ENCODE assay signal across 1 cellular context in the genomic region with DNA sequence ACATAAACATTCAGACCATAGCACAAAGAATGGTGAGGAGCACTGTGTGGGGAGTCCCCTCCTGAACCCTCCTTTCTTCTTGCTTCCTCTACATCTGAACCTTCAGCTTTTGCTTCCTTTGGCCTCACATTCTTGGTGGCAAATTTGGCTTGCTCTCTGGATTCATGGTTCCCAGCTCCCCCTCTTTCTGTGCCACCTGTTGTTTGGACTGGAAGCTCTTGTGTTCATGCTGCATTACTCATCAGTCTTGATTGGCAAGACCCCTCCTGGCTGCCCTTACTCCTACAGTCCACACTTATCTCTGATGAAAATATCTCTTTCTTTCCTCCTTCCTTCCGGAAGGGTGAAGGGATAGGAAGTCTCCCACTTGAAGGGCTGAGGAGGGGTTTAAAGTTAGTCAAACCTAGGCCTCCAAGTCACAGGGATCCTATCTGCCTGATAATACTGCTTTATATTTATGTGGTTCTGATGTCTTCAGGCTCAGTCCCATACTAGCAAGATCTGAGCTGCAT.
TF ChIP-seq lines count a peak whose summit lies in the region.

No MANE protein-coding gene starts in this region.

TF ChIP-seq in K562, 482 proteins besides CTCF, POLR2A, EP300 and RAD21 (continued from another document and continues in another):
- TF ChIP-seq CHD2 (IDR thresholded peaks at IDR 0.05; ENCODE audit: low read depth, low read length), result no peak
- TF ChIP-seq SRSF1 (IDR thresholded peaks at IDR 0.05; ENCODE audit: low read depth, low read length), result no peak
- TF ChIP-seq SMARCE1 (IDR thresholded peaks at IDR 0.05), result peak; percentile 74; the same call in 1 of the 2 replicates
- peak; percentile 60 for TF ChIP-seq ZNF766 (CRISPR knock-in tag; conservative IDR thresholded peaks at IDR 0.05)
- TF ChIP-seq HIVEP1 (CRISPR knock-in tag; IDR thresholded peaks at IDR 0.05), result peak; percentile 86
- TF ChIP-seq ZNF583 (CRISPR knock-in tag; IDR thresholded peaks at IDR 0.05), result 0 out of 2 replicates have a peak, but pooled peaks have one; percentile 55
- no peak; the same call in 1 of the 2 replicates for TF ChIP-seq MTA1 (IDR thresholded peaks at IDR 0.05; ENCODE audit: borderline replicate concordance)
- peak; percentile 95 for TF ChIP-seq ETV5 (CRISPR knock-in tag; IDR thresholded peaks at IDR 0.05; ENCODE audit: low read depth)
- peak; percentile 91 for TF ChIP-seq JUND (IDR thresholded peaks at IDR 0.05; ENCODE audit: borderline replicate concordance, low read depth, low read length)
- TF ChIP-seq JUND (tag; IDR thresholded peaks at IDR 0.05; ENCODE audit: borderline replicate concordance, low read depth, low read length), result peak; percentile 86; the same call in 2 of the 3 replicates
- no peak for TF ChIP-seq ZNF398 (CRISPR knock-in tag; IDR thresholded peaks at IDR 0.05)
- TF ChIP-seq, protein P1, sequence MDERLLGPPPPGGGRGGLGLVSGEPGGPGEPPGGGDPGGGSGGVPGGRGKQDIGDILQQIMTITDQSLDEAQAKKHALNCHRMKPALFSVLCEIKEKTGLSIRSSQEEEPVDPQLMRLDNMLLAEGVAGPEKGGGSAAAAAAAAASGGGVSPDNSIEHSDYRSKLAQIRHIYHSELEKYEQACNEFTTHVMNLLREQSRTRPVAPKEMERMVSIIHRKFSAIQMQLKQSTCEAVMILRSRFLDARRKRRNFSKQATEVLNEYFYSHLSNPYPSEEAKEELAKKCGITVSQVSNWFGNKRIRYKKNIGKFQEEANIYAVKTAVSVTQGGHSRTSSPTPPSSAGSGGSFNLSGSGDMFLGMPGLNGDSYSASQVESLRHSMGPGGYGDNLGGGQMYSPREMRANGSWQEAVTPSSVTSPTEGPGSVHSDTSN (CRISPR knock-in tag; IDR thresholded peaks at IDR 0.05; ENCODE audit: low read depth), result no peak
- TF ChIP-seq, protein P1 (tag; conservative IDR thresholded peaks at IDR 0.05; ENCODE audit: low read depth), result peak; percentile 57
- TF ChIP-seq KLF16 (IDR thresholded peaks at IDR 0.05), result peak; percentile 77
- peak; percentile 47; the same call in 1 of the 2 replicates for TF ChIP-seq ZNF354B (CRISPR knock-in tag; IDR thresholded peaks at IDR 0.05)
- peak; percentile 72 for TF ChIP-seq SMAD3 (CRISPR knock-in tag; conservative IDR thresholded peaks at IDR 0.05)
- peak; percentile 65; the same call in 1 of the 2 replicates for TF ChIP-seq KLF13 (tag; IDR thresholded peaks at IDR 0.05; ENCODE audit: borderline replicate concordance, low read depth)
- TF ChIP-seq, protein P2, sequence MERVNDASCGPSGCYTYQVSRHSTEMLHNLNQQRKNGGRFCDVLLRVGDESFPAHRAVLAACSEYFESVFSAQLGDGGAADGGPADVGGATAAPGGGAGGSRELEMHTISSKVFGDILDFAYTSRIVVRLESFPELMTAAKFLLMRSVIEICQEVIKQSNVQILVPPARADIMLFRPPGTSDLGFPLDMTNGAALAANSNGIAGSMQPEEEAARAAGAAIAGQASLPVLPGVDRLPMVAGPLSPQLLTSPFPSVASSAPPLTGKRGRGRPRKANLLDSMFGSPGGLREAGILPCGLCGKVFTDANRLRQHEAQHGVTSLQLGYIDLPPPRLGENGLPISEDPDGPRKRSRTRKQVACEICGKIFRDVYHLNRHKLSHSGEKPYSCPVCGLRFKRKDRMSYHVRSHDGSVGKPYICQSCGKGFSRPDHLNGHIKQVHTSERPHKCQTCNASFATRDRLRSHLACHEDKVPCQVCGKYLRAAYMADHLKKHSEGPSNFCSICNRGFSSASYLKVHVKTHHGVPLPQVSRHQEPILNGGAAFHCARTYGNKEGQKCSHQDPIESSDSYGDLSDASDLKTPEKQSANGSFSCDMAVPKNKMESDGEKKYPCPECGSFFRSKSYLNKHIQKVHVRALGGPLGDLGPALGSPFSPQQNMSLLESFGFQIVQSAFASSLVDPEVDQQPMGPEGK (CRISPR knock-in tag; IDR thresholded peaks at IDR 0.05; ENCODE audit: borderline replicate concordance), result no peak
- peak; percentile 49; the same call in 1 of the 2 replicates for TF ChIP-seq ARID3B (CRISPR knock-in tag; IDR thresholded peaks at IDR 0.05; ENCODE audit: borderline replicate concordance)
- TF ChIP-seq PKNOX1 (IDR thresholded peaks at IDR 0.05), result peak; percentile 80
- TF ChIP-seq, protein P3, sequence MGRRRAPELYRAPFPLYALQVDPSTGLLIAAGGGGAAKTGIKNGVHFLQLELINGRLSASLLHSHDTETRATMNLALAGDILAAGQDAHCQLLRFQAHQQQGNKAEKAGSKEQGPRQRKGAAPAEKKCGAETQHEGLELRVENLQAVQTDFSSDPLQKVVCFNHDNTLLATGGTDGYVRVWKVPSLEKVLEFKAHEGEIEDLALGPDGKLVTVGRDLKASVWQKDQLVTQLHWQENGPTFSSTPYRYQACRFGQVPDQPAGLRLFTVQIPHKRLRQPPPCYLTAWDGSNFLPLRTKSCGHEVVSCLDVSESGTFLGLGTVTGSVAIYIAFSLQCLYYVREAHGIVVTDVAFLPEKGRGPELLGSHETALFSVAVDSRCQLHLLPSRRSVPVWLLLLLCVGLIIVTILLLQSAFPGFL (CRISPR knock-in tag; IDR thresholded peaks at IDR 0.05), result 0 out of 2 replicates have a peak, but pooled peaks have one; percentile 26
- TF ChIP-seq PHTF2 (CRISPR knock-in tag; IDR thresholded peaks at IDR 0.05), result no peak
- peak; percentile 7 for TF ChIP-seq DACH1 (IDR thresholded peaks at IDR 0.05; ENCODE audit: partially characterized antibody)
- TF ChIP-seq, protein P4, sequence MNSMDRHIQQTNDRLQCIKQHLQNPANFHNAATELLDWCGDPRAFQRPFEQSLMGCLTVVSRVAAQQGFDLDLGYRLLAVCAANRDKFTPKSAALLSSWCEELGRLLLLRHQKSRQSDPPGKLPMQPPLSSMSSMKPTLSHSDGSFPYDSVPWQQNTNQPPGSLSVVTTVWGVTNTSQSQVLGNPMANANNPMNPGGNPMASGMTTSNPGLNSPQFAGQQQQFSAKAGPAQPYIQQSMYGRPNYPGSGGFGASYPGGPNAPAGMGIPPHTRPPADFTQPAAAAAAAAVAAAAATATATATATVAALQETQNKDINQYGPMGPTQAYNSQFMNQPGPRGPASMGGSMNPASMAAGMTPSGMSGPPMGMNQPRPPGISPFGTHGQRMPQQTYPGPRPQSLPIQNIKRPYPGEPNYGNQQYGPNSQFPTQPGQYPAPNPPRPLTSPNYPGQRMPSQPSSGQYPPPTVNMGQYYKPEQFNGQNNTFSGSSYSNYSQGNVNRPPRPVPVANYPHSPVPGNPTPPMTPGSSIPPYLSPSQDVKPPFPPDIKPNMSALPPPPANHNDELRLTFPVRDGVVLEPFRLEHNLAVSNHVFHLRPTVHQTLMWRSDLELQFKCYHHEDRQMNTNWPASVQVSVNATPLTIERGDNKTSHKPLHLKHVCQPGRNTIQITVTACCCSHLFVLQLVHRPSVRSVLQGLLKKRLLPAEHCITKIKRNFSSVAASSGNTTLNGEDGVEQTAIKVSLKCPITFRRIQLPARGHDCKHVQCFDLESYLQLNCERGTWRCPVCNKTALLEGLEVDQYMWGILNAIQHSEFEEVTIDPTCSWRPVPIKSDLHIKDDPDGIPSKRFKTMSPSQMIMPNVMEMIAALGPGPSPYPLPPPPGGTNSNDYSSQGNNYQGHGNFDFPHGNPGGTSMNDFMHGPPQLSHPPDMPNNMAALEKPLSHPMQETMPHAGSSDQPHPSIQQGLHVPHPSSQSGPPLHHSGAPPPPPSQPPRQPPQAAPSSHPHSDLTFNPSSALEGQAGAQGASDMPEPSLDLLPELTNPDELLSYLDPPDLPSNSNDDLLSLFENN (IDR thresholded peaks at IDR 0.05; ENCODE audit: low read depth in 2 of 2, low read length in 2 of 2), result peak in 1 of 2 experiments; percentile 92; a peak in 2 of 4 replicates
- peak; percentile 37 to 44; a peak in 2 of 4 replicates for TF ChIP-seq KDM1A (IDR thresholded peaks at IDR 0.05)
- TF ChIP-seq SMAD2 (IDR thresholded peaks at IDR 0.05; ENCODE audit: low read depth, low read length), result no peak
- no peak for TF ChIP-seq IFI16 (CRISPR knock-in tag; IDR thresholded peaks at IDR 0.05)
- 0 out of 2 replicates have a peak, but pooled peaks have one; percentile 26 for TF ChIP-seq CC2D1A (IDR thresholded peaks at IDR 0.05)
- no peak for TF ChIP-seq ZNF347 (CRISPR knock-in tag; IDR thresholded peaks at IDR 0.05; ENCODE audit: low read depth)
- TF ChIP-seq E2F6 (IDR thresholded peaks at IDR 0.05; ENCODE audit: borderline replicate concordance in 1 of 2, extremely low read depth in 1 of 2, insufficient read depth in 1 of 2, insufficient read length in 1 of 2, low read depth in 1 of 2, low read length in 1 of 2, poor library complexity in 1 of 2, severe bottlenecking in 1 of 2), result peak in 1 of 2 experiments; percentile 31
- peak; percentile 68 for TF ChIP-seq MECOM (CRISPR knock-in tag; IDR thresholded peaks at IDR 0.05)
- TF ChIP-seq, protein P5, sequence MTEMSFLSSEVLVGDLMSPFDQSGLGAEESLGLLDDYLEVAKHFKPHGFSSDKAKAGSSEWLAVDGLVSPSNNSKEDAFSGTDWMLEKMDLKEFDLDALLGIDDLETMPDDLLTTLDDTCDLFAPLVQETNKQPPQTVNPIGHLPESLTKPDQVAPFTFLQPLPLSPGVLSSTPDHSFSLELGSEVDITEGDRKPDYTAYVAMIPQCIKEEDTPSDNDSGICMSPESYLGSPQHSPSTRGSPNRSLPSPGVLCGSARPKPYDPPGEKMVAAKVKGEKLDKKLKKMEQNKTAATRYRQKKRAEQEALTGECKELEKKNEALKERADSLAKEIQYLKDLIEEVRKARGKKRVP (CRISPR knock-in tag; IDR thresholded peaks at IDR 0.05), result peak; percentile 59; the same call in 1 of the 2 replicates
- TF ChIP-seq YY1 (IDR thresholded peaks at IDR 0.05; ENCODE audit: borderline replicate concordance in 1 of 3, control insufficient read depth in 1 of 3, extremely low read depth in 1 of 3, insufficient read depth in 3 of 3, insufficient read length in 1 of 3, insufficient replicate concordance in 2 of 3, low read depth in 1 of 3, low read length in 2 of 3), result no peak
- TF ChIP-seq RFX5 (IDR thresholded peaks at IDR 0.05; ENCODE audit: low read depth, low read length), result no peak
